In the genomic region with DNA sequence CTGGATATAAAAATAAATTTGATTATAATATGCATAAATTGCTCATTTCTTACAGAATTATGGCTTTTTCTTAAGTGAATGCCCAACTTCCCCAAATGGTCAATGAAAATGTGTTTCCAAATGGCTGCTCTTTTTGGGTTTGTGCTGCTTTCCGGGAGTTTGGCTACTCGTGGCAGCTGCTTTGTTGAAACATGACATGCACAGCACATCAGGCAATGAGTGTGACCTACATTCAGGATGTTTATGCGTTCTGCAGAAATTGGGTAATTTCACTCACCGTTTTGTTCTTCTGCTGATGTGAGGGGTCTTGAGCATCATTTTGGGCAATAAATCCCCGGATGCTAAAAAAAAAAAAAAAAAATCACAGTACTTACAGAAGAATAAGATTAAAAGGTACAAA, we compare ENCODE assay signal across 25 cellular contexts.
"Had no signal": no experiment of that assay in that cellular context is flagged by ENCODE, and none has a peak within 500 bp of the region (broad histone marks: within the 10 kb centered on the region; RNA-seq: fewer than 3 reads in every experiment).

No MANE protein-coding gene starts in this region.

- H3K4me3 ChIP-seq: stomach, suprapubic skin, testis, thoracic aorta, thyroid gland, tibial artery, tibial nerve, transverse colon, upper lobe of left lung, upper lobe of right lung, uterus, vagina had no signal

- H3K27me3 ChIP-seq: stomach, suprapubic skin, testis, thyroid gland, tibial artery, tibial nerve, transverse colon, upper lobe of left lung, upper lobe of right lung, uterus, vagina had no signal

- DNase-seq: stimulated activated CD4-positive, alpha-beta T cell treated with anti-CD3 and anti-CD28 coated beads, Interleukin-2, amount 100 ng/mL, for 48 hours; stimulated activated CD4-positive, alpha-beta T cell treated with anti-CD3 and anti-CD28 coated beads, Interleukin-4, amount 100 ng/mL, for 1 hour; stimulated activated CD4-positive, alpha-beta T cell treated with anti-CD3 and anti-CD28 coated beads, Interleukin-4, amount 100 ng/mL, for 24 hours; stimulated activated CD4-positive, alpha-beta T cell treated with anti-CD3 and anti-CD28 coated beads, Interleukin-4, amount 100 ng/mL, for 4 hours; stimulated activated CD8-positive, alpha-beta memory T cell treated with anti-CD3 and anti-CD28 coated beads, Interleukin-4, amount 100 ng/mL, for 48 hours; stimulated activated naive B cell treated with anti-CD40 and anti-IgM and Interleukin-4, amounts not matched to agents 10 μg/mL and 1 μg/mL and 100 μg/mL, for 72 hours; stimulated activated naive CD4-positive, alpha-beta T cell; stimulated activated naive CD4-positive, alpha-beta T cell treated with Interleukin-2 at 50 U/mL for 16 hours; stimulated activated naive CD8-positive, alpha-beta T cell treated with anti-CD3 and anti-CD28 coated beads, Interleukin-15, amount 100 ng/mL, for 72 hours; stimulated activated naive CD8-positive, alpha-beta T cell treated with anti-CD3 and anti-CD28 coated beads, Interleukin-15, Interleukin-2, amounts not matched to agents 100 U/mL and 50 U/mL, for 24 hours; stomach; substantia nigra; testis; thyroid gland; tibial artery; transverse colon; upper lobe of left lung; upper lobe of right lung; uterus had no signal

- H3K27ac ChIP-seq: stomach, suprapubic skin, testis, thoracic aorta, thyroid gland, tibial artery, tibial nerve, transverse colon, upper lobe of left lung, upper lobe of right lung, uterus, vagina had no signal

- H3K36me3 ChIP-seq: stomach, suprapubic skin, thoracic aorta, thyroid gland, tibial artery, tibial nerve, transverse colon, upper lobe of left lung, upper lobe of right lung, uterus, vagina had no signal

- H3K9me3 ChIP-seq: suprapubic skin, testis, thoracic aorta, thyroid gland, tibial artery, tibial nerve, transverse colon, upper lobe of left lung, upper lobe of right lung, uterus, vagina had no signal

- H3K4me1 ChIP-seq: stomach, suprapubic skin, testis, thyroid gland, tibial artery, tibial nerve, transverse colon, upper lobe of left lung, upper lobe of right lung, uterus, vagina had no signal

- ATAC-seq: stimulated activated effector memory CD8-positive, alpha-beta T cell treated with anti-CD3 and anti-CD28 coated beads, Interleukin-12 subunit alpha, Interleukin-12 subunit beta, amount 100 ng/mL, for 72 hours; stimulated activated memory B cell treated with anti-CD40 and anti-IgM and Interleukin-4, amounts not matched to agents 10 μg/mL and 1 μg/mL and 100 μg/mL, for 72 hours; stimulated activated naive B cell treated with anti-CD40 and anti-IgM and Interleukin-4, amounts not matched to agents 10 μg/mL and 1 μg/mL and 100 μg/mL, for 72 hours; stimulated activated naive CD8-positive, alpha-beta T cell treated with anti-CD3 and anti-CD28 coated beads, Interleukin-15, amount 100 ng/mL, for 72 hours; stimulated activated naive CD8-positive, alpha-beta T cell treated with anti-CD3 and anti-CD28 coated beads, Interleukin-15, Interleukin-2, amounts not matched to agents 100 U/mL and 50 U/mL, for 24 hours; upper lobe of right lung had no signal
